In the genomic region with DNA sequence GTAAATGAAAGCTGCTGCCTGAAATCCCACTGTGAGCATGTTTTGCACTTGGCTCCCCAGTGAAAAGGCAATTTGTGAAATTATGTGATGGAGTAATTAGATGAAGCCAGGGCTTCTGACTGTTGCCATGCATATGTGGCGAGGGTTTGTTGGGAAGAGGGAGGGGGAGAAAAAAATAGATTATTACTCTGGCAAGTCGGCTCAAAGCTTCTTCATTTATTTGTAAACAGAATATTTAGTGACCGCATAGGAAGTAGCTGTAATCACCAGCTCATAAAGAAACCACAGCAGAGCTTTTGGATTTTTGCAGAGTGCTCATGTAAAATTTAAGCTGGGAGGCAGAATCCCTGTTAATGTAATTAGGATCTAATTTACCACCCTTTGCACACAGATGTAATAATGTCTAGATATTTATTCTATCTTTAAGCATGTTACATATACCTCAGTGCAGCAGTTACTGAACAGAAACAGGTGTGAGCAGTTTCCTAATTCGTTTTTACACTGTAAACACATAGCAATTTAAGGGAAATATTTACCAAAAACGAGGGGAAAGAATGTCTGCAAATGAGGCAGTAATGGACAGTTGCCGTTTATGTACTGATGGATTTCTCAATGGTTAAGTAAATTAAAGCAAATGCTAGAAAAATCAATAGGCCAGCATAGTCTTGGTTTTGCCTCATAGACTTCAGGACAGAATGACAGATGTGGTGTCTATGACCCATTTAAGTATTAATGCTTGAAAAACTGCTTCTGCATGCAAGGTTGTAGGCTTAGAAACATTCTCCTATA, we compare ENCODE assay signal across 19 cellular contexts.
DNase-seq lines count a peak whose midpoint lies in the region; ATAC-seq, FAIRE-seq and TF ChIP-seq lines count a peak whose summit lies in the region.
"Had no signal": no experiment of that assay in that cellular context is flagged by ENCODE, and none has a peak within 500 bp of the region (broad histone marks: within the 10 kb centered on the region; RNA-seq: fewer than 3 reads in every experiment).

No MANE protein-coding gene starts in this region.

- no peak overlapping the region for H3K9ac ChIP-seq in SK-N-MC (ENCODE audit: insufficient read length)
- H3K9ac ChIP-seq in mesenchymal stem cell (ENCODE audit: low read length): no peak overlapping the region
- H3K9ac ChIP-seq in mammary epithelial cell (ENCODE audit: insufficient read depth, low read length): no peak overlapping the region
- H3K9ac ChIP-seq: BLaER1, KMS-11 had no signal

- no peak overlapping the region for H3K14ac ChIP-seq in mesenchymal stem cell (ENCODE audit: low read length in 2 of 2)

- DNase-seq in NOMO-1 treated with DMSO at 0.1 percent for 48 hours (lab: John Stamatoyannopoulos, UW; ENCODE audit: unreplicated experiment) (peak; percentile 2), NOMO-1 (lab: John Stamatoyannopoulos, UW; ENCODE audit: unreplicated experiment in 2 of 2) (no peak), SK-N-MC (ENCODE audit: low read depth, low spot score) (no peak), mesenchymal stem cell (peak; percentile 54), HK-2 (ENCODE audit: unreplicated experiment) (no peak), pancreas (no peak), mammary epithelial cell (no peak), LoVo (ENCODE audit: low spot score) (no peak)
- DNase-seq: 8988T; CD8-positive, alpha-beta memory T cell; GF-D8; MG63; NCI-H1092 treated with DMSO at 0.1 percent for 48 hours; NCI-H2227 treated with DMSO at 0.1 percent for 48 hours; NCI-H524 treated with DMSO at 0.1 percent for 48 hours had no signal

- no peak for TF ChIP-seq CTCF in pancreas (IDR thresholded peaks at IDR 0.05)
- TF ChIP-seq CTCF in mammary epithelial cell (conservative IDR thresholded peaks at IDR 0.05 in 1 of 2, IDR thresholded peaks at IDR 0.05 in 1 of 2; ENCODE audit: extremely low read depth in 1 of 2, insufficient read depth in 1 of 2, low read depth in 1 of 2, low read length in 2 of 2): no peak

- H3K9me3 ChIP-seq in SK-N-MC (ENCODE audit: low read depth, low read length): no peaks in the 10 kb centered on the region
- no peaks in the 10 kb centered on the region for H3K9me3 ChIP-seq in mesenchymal stem cell (ENCODE audit: control insufficient read depth, low read length)
- H3K9me3 ChIP-seq in pancreas: no peaks in the 10 kb centered on the region
- H3K9me3 ChIP-seq in mammary epithelial cell (replicated peaks; ENCODE audit: insufficient read depth, low read length): no peaks in the 10 kb centered on the region
- H3K9me3 ChIP-seq: BLaER1, MG63 had no signal

- H2AK5ac ChIP-seq in mesenchymal stem cell (ENCODE audit: low read length, severe bottlenecking): no peak overlapping the region

- H3K27ac ChIP-seq in SK-N-MC (peak overlapping the region; percentile 53), mesenchymal stem cell (ENCODE audit: low read length, poor library complexity, severe bottlenecking) (no peak overlapping the region), pancreas (no peak overlapping the region), mammary epithelial cell (ENCODE audit: insufficient read depth, low read depth, low read length) (no peak overlapping the region)
- H3K27ac ChIP-seq: BLaER1, HL-60, KMS-11 had no signal

- no peak overlapping the region for H3K23ac ChIP-seq in mesenchymal stem cell (ENCODE audit: low read length in 2 of 2)

- no peaks in the 10 kb centered on the region for H4K20me1 ChIP-seq in mammary epithelial cell (ENCODE audit: insufficient read depth, low read length)
- H4K20me1 ChIP-seq: BLaER1 had no signal

- H3K79me1 ChIP-seq in mesenchymal stem cell (replicated peaks; ENCODE audit: low read length, poor library complexity, severe bottlenecking): no peaks in the 10 kb centered on the region

- H4K91ac ChIP-seq in mesenchymal stem cell (ENCODE audit: low read length): no peak overlapping the region

- H3K79me2 ChIP-seq in mammary epithelial cell (ENCODE audit: insufficient read depth, low read length): no peaks in the 10 kb centered on the region

- H3K36me3 ChIP-seq in SK-N-MC (ENCODE audit: insufficient read depth, low read length) (peaks cover 93% of the 10 kb centered on the region), mesenchymal stem cell (ENCODE audit: control insufficient read depth in 1 of 2, insufficient read depth in 2 of 2, low read depth in 1 of 2, low read length in 2 of 2) (peaks cover 0 to 36% of the 10 kb centered on the region in 2 experiments), pancreas (peaks cover 0 to 10% (median 0%) of the 10 kb centered on the region in 3 donors), mammary epithelial cell (ENCODE audit: insufficient read depth, low read length) (no peaks in the 10 kb centered on the region)
- H3K36me3 ChIP-seq: BLaER1, MG63 had no signal

- no TSS peak for BruUV-seq in mammary epithelial cell (replicated peaks; lab: Mats Ljungman, UMichigan)

- H3K27me3 ChIP-seq in mesenchymal stem cell (ENCODE audit: control insufficient read depth in 1 of 2, insufficient read depth in 1 of 2, low read length in 2 of 2) (no peaks in the 10 kb centered on the region), pancreas (no peaks in the 10 kb centered on the region), mammary epithelial cell (ENCODE audit: insufficient read depth, low read length) (no peaks in the 10 kb centered on the region)
- H3K27me3 ChIP-seq: BLaER1, MG63 had no signal

- H2BK5ac ChIP-seq in mesenchymal stem cell (ENCODE audit: low read depth, low read length, poor library complexity, severe bottlenecking): no peak overlapping the region

- H3K4me2 ChIP-seq in mesenchymal stem cell (ENCODE audit: low read length, poor library complexity, severe bottlenecking) (no peak overlapping the region), mammary epithelial cell (ENCODE audit: insufficient read depth, low read depth, low read length) (no peak overlapping the region)
- H3K4me2 ChIP-seq: BLaER1, GM23338, KMS-11 had no signal

- H2BK120ac ChIP-seq in mesenchymal stem cell (ENCODE audit: low read depth, low read length): no peak overlapping the region

- no peak for ATAC-seq in pancreas
- ATAC-seq: GM23338 had no signal

- intact Hi-C loops in pancreas (cut with DNase I): no loop called here
- intact Hi-C loops in mammary epithelial cell (cut with micrococcal nuclease): no loop called here

- FAIRE-seq in pancreas (lab: Jason Lieb, UNC): no peak

- no peak overlapping the region for H3K4me3 ChIP-seq in SK-N-MC
- H3K4me3 ChIP-seq in mesenchymal stem cell (ENCODE audit: insufficient read depth in 1 of 2, low read depth in 1 of 2, low read length in 2 of 2): no peak overlapping the region
- H3K4me3 ChIP-seq in pancreas: no peak overlapping the region
- H3K4me3 ChIP-seq in mammary epithelial cell (replicated peaks in 1 of 3; ENCODE audit: insufficient read depth in 1 of 3, low read depth in 2 of 3, low read length in 3 of 3): no peak overlapping the region
- H3K4me3 ChIP-seq: BLaER1, GM23338, MG63 had no signal

- in situ Hi-C loops in mammary epithelial cell (cut with MboI; ENCODE audit: low sequenced_read_pairs in 2 of 2): no loop called here

- 20% methylated on average over 3 of the region's 6 CpGs for WGBS in mesenchymal stem cell
- WGBS in pancreas, 2 donors: 35 to 36% methylated on average over 6 of the region's 6 CpGs
- 53% methylated on average over 6 of the region's 6 CpGs for WGBS in mammary epithelial cell (ENCODE audit: low coverage, missing lambda C conversion rate)

- no peak overlapping the region for H4K8ac ChIP-seq in mesenchymal stem cell (ENCODE audit: low read length)

- H2AFZ ChIP-seq in mesenchymal stem cell (ENCODE audit: low read depth, low read length) (no peak overlapping the region), mammary epithelial cell (ENCODE audit: low read depth, low read length) (no peak overlapping the region)
- H2AFZ ChIP-seq: GM23338 had no signal

- H2BK15ac ChIP-seq in mesenchymal stem cell (ENCODE audit: low read depth, poor library complexity, severe bottlenecking): no peak overlapping the region

- H3K4me1 ChIP-seq in mesenchymal stem cell (ENCODE audit: control insufficient read depth, insufficient read depth, low read depth, low read length) (peaks cover 2% of the 10 kb centered on the region), pancreas (peaks cover 14 to 37% (median 30%) of the 10 kb centered on the region in 3 donors), mammary epithelial cell (ENCODE audit: insufficient read depth, low read length) (no peaks in the 10 kb centered on the region)

- no peak overlapping the region for H2BK12ac ChIP-seq in mesenchymal stem cell (ENCODE audit: low read length in 2 of 2)

- CTCF ChIA-PET in mammary epithelial cell (lab: Charles Lee; ENCODE audit: low non-redundant PET): no interaction called here

- dilution Hi-C loops in mammary epithelial cell (cut with HindIII; ENCODE audit: low sequenced_read_pairs): no loop called here

- no peak overlapping the region for H3K18ac ChIP-seq in mesenchymal stem cell (ENCODE audit: low read depth in 1 of 2, low read length in 2 of 2)

- H3K4ac ChIP-seq in mesenchymal stem cell (ENCODE audit: low read depth in 1 of 2, low read length in 2 of 2): no peak overlapping the region

Comparison
In these comparisons a context has a peak if more than half of its experiments do, and no peak if none do; other contexts are left out.
1. DNase-seq: peak in NOMO-1 treated with DMSO at 0.1 percent for 48 hours (single experiment) and mesenchymal stem cell (single experiment); none in NOMO-1 (0 of 2), SK-N-MC (single experiment), HK-2 (single experiment), pancreas (0 of 6), mammary epithelial cell (single experiment) and LoVo (single experiment).